8 cellular contexts compared by ENCODE assay signal in the genomic region with DNA sequence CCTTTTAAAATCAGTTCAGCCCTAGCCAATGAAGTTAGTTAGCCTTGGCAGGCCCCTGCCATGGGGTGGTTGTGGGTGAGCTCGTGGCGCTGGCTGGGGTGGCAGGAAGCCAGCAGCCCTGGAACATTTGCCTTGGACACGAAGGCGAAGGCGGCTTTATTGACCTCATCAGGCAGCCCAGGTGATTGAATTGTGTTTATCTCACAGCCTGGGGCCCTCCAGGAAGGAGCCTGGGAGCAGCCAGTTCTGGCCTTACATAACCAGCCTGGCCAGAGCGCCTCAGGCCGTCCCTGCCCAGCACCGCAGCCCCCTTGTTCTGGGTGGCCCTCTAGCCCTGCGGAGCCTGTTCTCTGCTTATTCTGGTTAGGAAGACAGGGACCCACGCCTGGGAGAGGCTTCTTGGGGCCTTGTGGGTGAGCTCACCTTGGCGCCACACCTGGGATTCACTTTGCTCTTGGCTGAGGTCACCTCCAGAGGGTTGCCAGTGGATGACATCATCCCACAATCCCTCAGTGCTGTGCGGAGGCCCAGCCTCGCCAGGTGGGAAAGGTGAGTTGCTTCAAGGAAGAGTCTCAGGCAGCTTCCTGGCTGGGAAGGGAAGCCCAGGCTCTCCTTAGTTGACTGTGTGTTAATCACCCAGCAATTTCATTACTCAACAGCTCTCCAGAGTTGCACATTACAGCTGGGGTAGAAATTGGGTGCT. TPM values are rescaled to one million over a fixed set of nuclear protein-coding genes. Genes with fewer than 3 reads are reported as not detected.
DNase-seq lines count a peak whose midpoint lies in the region; ATAC-seq and TF ChIP-seq lines count a peak whose summit lies in the region.

No MANE protein-coding gene starts in this region.

- TF ChIP-seq CTCF in foreskin fibroblast (IDR thresholded peaks at IDR 0.05; ENCODE audit: low read depth, low read length): no peak

- H3K4me1 ChIP-seq in rectal smooth muscle tissue (ENCODE audit: control insufficient read depth, insufficient read depth, low read length): peaks cover 57% of the 10 kb centered on the region

- no peaks in the 10 kb centered on the region for H3K4me1 Mint-ChIP-seq in activated CD4-positive, alpha-beta T cell treated with anti-CD3 and anti-CD28 coated beads, Interleukin-2, amount 10 ng/mL, durations not matched to agents 24 days and 14 days

- DNase-seq in EH (ENCODE audit: low read depth) (peak; percentile 88), RPMI7951 (ENCODE audit: low read depth) (peak; percentile 44), foreskin fibroblast (peak; percentile 61 to 86), ecto neural progenitor cell (ENCODE audit: low spot score) (no peak), NCI-H345 (lab: John Stamatoyannopoulos, UW) (no peak)
- no peak for DNase-seq in activated CD4-positive, alpha-beta T cell treated with anti-CD3 and anti-CD28 coated beads, Interleukin-2, amount 10 ng/mL, durations not matched to agents 24 days and 14 days

- peaks cover 2% of the 10 kb centered on the region for H3K36me3 ChIP-seq in rectal smooth muscle tissue (ENCODE audit: control insufficient read depth, insufficient read depth, low read length)

- no peaks in the 10 kb centered on the region for H3K9me3 Mint-ChIP-seq in activated CD4-positive, alpha-beta T cell treated with anti-CD3 and anti-CD28 coated beads, Interleukin-2, amount 10 ng/mL, durations not matched to agents 24 days and 14 days

- no peak for ATAC-seq in HG03521 (IDR thresholded peaks at IDR 0.05; ENCODE audit: unreplicated experiment)

- no peaks in the 10 kb centered on the region for H3K36me3 Mint-ChIP-seq in activated CD4-positive, alpha-beta T cell treated with anti-CD3 and anti-CD28 coated beads, Interleukin-2, amount 10 ng/mL, durations not matched to agents 24 days and 14 days (ENCODE audit: low read depth)

- no peak overlapping the region for H3K4me3 Mint-ChIP-seq in activated CD4-positive, alpha-beta T cell treated with anti-CD3 and anti-CD28 coated beads, Interleukin-2, amount 10 ng/mL, durations not matched to agents 24 days and 14 days

- H3K4me3 ChIP-seq in foreskin fibroblast (ENCODE audit: low read depth in 1 of 2, low read length in 2 of 2) (no peak overlapping the region), rectal smooth muscle tissue (ENCODE audit: low read length) (no peak overlapping the region)

- no peaks in the 10 kb centered on the region for H3K27me3 Mint-ChIP-seq in activated CD4-positive, alpha-beta T cell treated with anti-CD3 and anti-CD28 coated beads, Interleukin-2, amount 10 ng/mL, durations not matched to agents 24 days and 14 days

- H3K27ac ChIP-seq in rectal smooth muscle tissue (ENCODE audit: low read depth, low read length): peak overlapping the region; percentile 97

- no peaks in the 10 kb centered on the region for H3K27me3 ChIP-seq in rectal smooth muscle tissue (ENCODE audit: control insufficient read depth, insufficient read depth, low read length)

- intact Hi-C loops in activated CD4-positive, alpha-beta T cell treated with anti-CD3 and anti-CD28 coated beads, Interleukin-2, amount 10 ng/mL, durations not matched to agents 24 days and 14 days (cut with micrococcal nuclease): no loop called here

- H3K27ac Mint-ChIP-seq in activated CD4-positive, alpha-beta T cell treated with anti-CD3 and anti-CD28 coated beads, Interleukin-2, amount 10 ng/mL, durations not matched to agents 24 days and 14 days: no peak overlapping the region

- H3K9ac ChIP-seq in rectal smooth muscle tissue (ENCODE audit: low read length): peak overlapping the region; percentile 53

RNA-seq across cellular contexts. Expression of a gene that starts 54.4 kb away (rescaled TPM):
- 97.3 and 97.4 TPM in 2 replicates for total RNA-seq in RPMI7951 (2014; rRNA removed; shearing (Covaris generic))
- total RNA-seq in activated CD4-positive, alpha-beta T cell treated with anti-CD3 and anti-CD28 coated beads, Interleukin-2, amount 10 ng/mL, durations not matched to agents 24 days and 14 days: 76.7 and 77.8 TPM in 2 replicates

Comparison
In these comparisons a context has a peak if more than half of its experiments do, and no peak if none do; other contexts are left out.
1. DNase-seq: peak in EH (single experiment), RPMI7951 (single experiment) and foreskin fibroblast (2 of 2); none in ecto neural progenitor cell (single experiment), activated CD4-positive, alpha-beta T cell treated with anti-CD3 and anti-CD28 coated beads, Interleukin-2, amount 10 ng/mL, durations not matched to agents 24 days and 14 days (single experiment) and NCI-H345 (single experiment).